Comparison of ENCODE assay signal across 26 cellular contexts in genomic region chr19:39659791-39660190, GRCh38. TPM values are rescaled to one million over a fixed set of nuclear protein-coding genes. Genes with fewer than 3 reads are reported as not detected.
"Had no signal": no experiment of that assay in that cellular context is flagged by ENCODE, and none has a peak within 500 bp of the region (broad histone marks: within the 10 kb centered on the region; RNA-seq: fewer than 3 reads in every experiment).

No MANE protein-coding gene starts in this region.

- H3K4me1 Mint-ChIP-seq: IgD-negative memory B cell had no signal

- H3K27ac Mint-ChIP-seq: IgD-negative memory B cell had no signal

- FAIRE-seq: HTR-8/SVneo, K562, RCC 7860 had no signal

- H3K4me3 Mint-ChIP-seq: IgD-negative memory B cell had no signal

- H3K4me2 ChIP-seq: KMS-11 had no signal

- H3K9me3 ChIP-seq: SJSA1 had no signal

- H3K36me3 ChIP-seq: SJSA1 had no signal

- H3K4me1 ChIP-seq: SJSA1 had no signal

- H3K9ac ChIP-seq: KMS-11 had no signal

- H3K27ac ChIP-seq: HL-60, KMS-11, SJSA1, SK-N-MC had no signal

- ATAC-seq: K562 had no signal

- DNase-seq: Kasumi-1, MM.1S, NCI-H1092 treated with DMSO at 0.1 percent for 48 hours, NCI-H1436, NCI-H187, NCI-H2029, NCI-H2081 treated with DMSO at 0.1 percent for 48 hours, NCI-H2171, NCI-H226, NCI-H446, NCI-H510A, NCI-H524 treated with DMSO at 0.1 percent for 48 hours, NCI-H69, NCI-H774, Right ventricle myocardium superior, RPMI8226, SIG-M5 had no signal

- H3K4me3 ChIP-seq: K562, SJSA1, SK-N-MC had no signal

RNA-seq across cellular contexts. Expression of gene LGALS16, which starts 4.1 kb away (rescaled TPM):
- total RNA-seq: K562, M059J, Right ventricle myocardium superior, SJSA1 had no signal
- polyA plus RNA-seq: IgD-negative memory B cell, K562 had no signal

RNA-seq across cellular contexts. Expression of gene LGALS14, which starts 44.5 kb away (rescaled TPM):
- total RNA-seq: K562, M059J, Right ventricle myocardium superior, SJSA1 had no signal
- polyA plus RNA-seq: IgD-negative memory B cell, K562 had no signal

RNA-seq across cellular contexts. Expression of gene LGALS13, which starts 57.5 kb away (rescaled TPM):
- total RNA-seq: M059J, Right ventricle myocardium superior, SJSA1 had no signal
- polyA plus RNA-seq: IgD-negative memory B cell had no signal
